Comparison of ENCODE assay signal across 1 cellular context in genomic region chr16:3580271-3580670, GRCh38.
TF ChIP-seq lines count a peak whose summit lies in the region.

No MANE protein-coding gene starts in this region.

TF ChIP-seq in H1, 55 proteins besides CTCF, POLR2A, EP300 and RAD21:
- TF ChIP-seq CREB1 (IDR thresholded peaks at IDR 0.05): no peak
- no peak for TF ChIP-seq SP2 (IDR thresholded peaks at IDR 0.05; ENCODE audit: low read length)
- TF ChIP-seq TEAD4 (IDR thresholded peaks at IDR 0.05; ENCODE audit: low read depth, low read length): no peak
- no peak for TF ChIP-seq POU5F1 (IDR thresholded peaks at IDR 0.05; ENCODE audit: low read depth, low read length)
- no peak for TF ChIP-seq RFX5 (IDR thresholded peaks at IDR 0.05; ENCODE audit: borderline replicate concordance, low read depth, low read length)
- TF ChIP-seq, protein P1, sequence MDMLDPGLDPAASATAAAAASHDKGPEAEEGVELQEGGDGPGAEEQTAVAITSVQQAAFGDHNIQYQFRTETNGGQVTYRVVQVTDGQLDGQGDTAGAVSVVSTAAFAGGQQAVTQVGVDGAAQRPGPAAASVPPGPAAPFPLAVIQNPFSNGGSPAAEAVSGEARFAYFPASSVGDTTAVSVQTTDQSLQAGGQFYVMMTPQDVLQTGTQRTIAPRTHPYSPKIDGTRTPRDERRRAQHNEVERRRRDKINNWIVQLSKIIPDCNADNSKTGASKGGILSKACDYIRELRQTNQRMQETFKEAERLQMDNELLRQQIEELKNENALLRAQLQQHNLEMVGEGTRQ (IDR thresholded peaks at IDR 0.05; ENCODE audit: low read length): no peak
- TF ChIP-seq, protein P2, sequence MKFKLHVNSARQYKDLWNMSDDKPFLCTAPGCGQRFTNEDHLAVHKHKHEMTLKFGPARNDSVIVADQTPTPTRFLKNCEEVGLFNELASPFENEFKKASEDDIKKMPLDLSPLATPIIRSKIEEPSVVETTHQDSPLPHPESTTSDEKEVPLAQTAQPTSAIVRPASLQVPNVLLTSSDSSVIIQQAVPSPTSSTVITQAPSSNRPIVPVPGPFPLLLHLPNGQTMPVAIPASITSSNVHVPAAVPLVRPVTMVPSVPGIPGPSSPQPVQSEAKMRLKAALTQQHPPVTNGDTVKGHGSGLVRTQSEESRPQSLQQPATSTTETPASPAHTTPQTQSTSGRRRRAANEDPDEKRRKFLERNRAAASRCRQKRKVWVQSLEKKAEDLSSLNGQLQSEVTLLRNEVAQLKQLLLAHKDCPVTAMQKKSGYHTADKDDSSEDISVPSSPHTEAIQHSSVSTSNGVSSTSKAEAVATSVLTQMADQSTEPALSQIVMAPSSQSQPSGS (IDR thresholded peaks at IDR 0.05; ENCODE audit: low read length): no peak
- no peak for TF ChIP-seq CHD1 (IDR thresholded peaks at IDR 0.05; ENCODE audit: low read depth, low read length)
- no peak for TF ChIP-seq NANOG (IDR thresholded peaks at IDR 0.05; ENCODE audit: insufficient read depth, low read depth, low read length, poor library complexity, severe bottlenecking)
- TF ChIP-seq KDM4A (IDR thresholded peaks at IDR 0.05; ENCODE audit: low read depth, low read length, severe bottlenecking): no peak
- no peak for TF ChIP-seq SUZ12 (IDR thresholded peaks at IDR 0.05; ENCODE audit: low read length)
- no peak for TF ChIP-seq TBP (IDR thresholded peaks at IDR 0.05; ENCODE audit: low read depth, low read length)
- no peak for TF ChIP-seq E2F6 (IDR thresholded peaks at IDR 0.05)
